Comparison of ENCODE assay signal across 14 cellular contexts in the genomic region with DNA sequence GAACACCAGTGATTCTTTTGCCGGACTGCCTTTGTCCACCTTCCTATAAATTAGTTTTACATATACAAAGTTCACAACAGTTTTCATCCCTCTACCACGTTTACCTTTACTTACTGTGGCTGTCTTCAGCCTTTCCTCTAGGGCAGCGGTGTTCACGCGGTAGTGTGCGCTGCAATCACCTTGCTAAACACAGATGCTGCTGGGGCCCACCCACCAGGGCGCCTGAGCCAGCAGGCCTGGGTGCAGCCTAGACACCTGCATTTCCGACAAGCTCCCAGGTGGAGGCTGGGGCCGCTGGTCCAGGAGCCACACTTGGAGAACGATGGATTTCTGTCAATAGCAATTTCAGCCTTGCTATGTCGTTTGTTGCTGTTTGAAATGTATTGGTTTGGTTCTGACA.
A peak's percentile ranks its signal among the peaks of the same experiment; 100 is the strongest.
DNase-seq lines count a peak whose midpoint lies in the region; ATAC-seq and TF ChIP-seq lines count a peak whose summit lies in the region.
"Had no signal": no experiment of that assay in that cellular context is flagged by ENCODE, and none has a peak within 500 bp of the region (broad histone marks: within the 10 kb centered on the region; RNA-seq: fewer than 3 reads in every experiment).

No MANE protein-coding gene starts in this region.

- intact Hi-C loops in Right ventricle myocardium inferior (cut with DNase I) (no loop called here), lower lobe of right lung (cut with DNase I) (no loop called here)

- H3K27ac ChIP-seq in right atrium auricular region: no peak overlapping the region
- H3K27ac ChIP-seq in lower lobe of right lung: no peak overlapping the region
- H3K27ac ChIP-seq: KMS-11 had no signal

- no peaks in the 10 kb centered on the region for H3K36me3 Mint-ChIP-seq in chondrocyte (ENCODE audit: low read depth)

- no peaks in the 10 kb centered on the region for H3K27me3 ChIP-seq in right atrium auricular region
- no peaks in the 10 kb centered on the region for H3K27me3 ChIP-seq in lower lobe of right lung (ENCODE audit: low read depth)

- peaks cover 0 to 8% of the 10 kb centered on the region in 2 donors for H3K4me1 ChIP-seq in right atrium auricular region
- H3K4me1 ChIP-seq in lower lobe of right lung: no peaks in the 10 kb centered on the region

- ATAC-seq in Right ventricle myocardium inferior (no peak), lower lobe of right lung (no peak), esophagus mucosa (no peak)

- H3K9me3 ChIP-seq in right atrium auricular region (no peaks in the 10 kb centered on the region), lower lobe of right lung (no peaks in the 10 kb centered on the region)

- no peaks in the 10 kb centered on the region for H3K9me3 Mint-ChIP-seq in chondrocyte (ENCODE audit: low read depth)
- H3K9me3 Mint-ChIP-seq: HFFc6 had no signal

- H3K36me3 ChIP-seq in right atrium auricular region (no peaks in the 10 kb centered on the region), lower lobe of right lung (no peaks in the 10 kb centered on the region)

- no peak overlapping the region for H3K4me3 ChIP-seq in right atrium auricular region
- no peak overlapping the region for H3K4me3 ChIP-seq in lower lobe of right lung

- TF ChIP-seq CTCF in right atrium auricular region (IDR thresholded peaks at IDR 0.05) (no peak), chondrocyte (IDR thresholded peaks at IDR 0.05) (no peak), lower lobe of right lung (IDR thresholded peaks at IDR 0.05) (no peak)

- no peaks in the 10 kb centered on the region for H3K27me3 Mint-ChIP-seq in chondrocyte (ENCODE audit: low read depth)
- H3K27me3 Mint-ChIP-seq: B cell had no signal

- no peaks in the 10 kb centered on the region for H3K4me1 Mint-ChIP-seq in chondrocyte (ENCODE audit: low read depth)

- DNase-seq in Right ventricle myocardium inferior (ENCODE audit: missing footprints) (peak; percentile 56), right atrium auricular region (ENCODE audit: low spot score) (no peak), chondrocyte (ENCODE audit: low spot score) (peak; percentile 73), lower lobe of right lung (peak; percentile 24), 8988T (no peak), UCSD-AML1 (lab: John Stamatoyannopoulos, UW; ENCODE audit: unreplicated experiment) (no peak)
- DNase-seq: DMS 273 treated with DMSO at 0.1 percent for 48 hours, EL, HFFc6, NCI-H1092 treated with DMSO at 0.1 percent for 48 hours, NCI-H187 treated with DMSO at 0.1 percent for 48 hours had no signal

- H3K27ac Mint-ChIP-seq in chondrocyte (ENCODE audit: unreplicated experiment): no peak overlapping the region
- H3K27ac Mint-ChIP-seq: B cell, HFFc6 had no signal

- H3K4me3 Mint-ChIP-seq in chondrocyte (ENCODE audit: unreplicated experiment): no peak overlapping the region
- H3K4me3 Mint-ChIP-seq: B cell, HFFc6 had no signal

Comparison
In these comparisons a context has a peak if more than half of its experiments do, and no peak if none do; other contexts are left out.
1. DNase-seq: peak in Right ventricle myocardium inferior (single experiment), chondrocyte (single experiment) and lower lobe of right lung (single experiment); none in right atrium auricular region (single experiment), 8988T (single experiment) and UCSD-AML1 (single experiment).